Comparison of ENCODE assay signal across 8 cellular contexts in genomic region chr3:132029182-132029902, GRCh38. TPM values are rescaled to one million over a fixed set of nuclear protein-coding genes. Genes with fewer than 3 reads are reported as not detected.
DNase-seq lines count a peak whose midpoint lies in the region; ATAC-seq and TF ChIP-seq lines count a peak whose summit lies in the region.

No MANE protein-coding gene starts in this region.

- H3K23ac ChIP-seq in IMR-90 (ENCODE audit: low read depth, low read length), result no peak overlapping the region

- no peak overlapping the region for H2BK15ac ChIP-seq in IMR-90 (ENCODE audit: low read depth, low read length)

- ATAC-seq in GM21381 (IDR thresholded peaks at IDR 0.05; ENCODE audit: unreplicated experiment), result peak; percentile 80
- peak; percentile 100 for ATAC-seq in IMR-90 (ENCODE audit: low read depth)
- peak in 2 of 3 donors; percentile 52 to 63 for ATAC-seq in natural killer cell

- no peaks in the 10 kb centered on the region for H3K79me1 ChIP-seq in IMR-90 (ENCODE audit: low read depth in 1 of 2, low read length in 2 of 2)

- dilution Hi-C loops in IMR-90 (cut with HindIII; ENCODE audit: low sequenced_read_pairs, unreplicated experiment), result no loop called here

- no peaks in the 10 kb centered on the region for H3K27me3 ChIP-seq in Caco-2 (replicated peaks; ENCODE audit: control insufficient read depth, insufficient read depth, low read length)
- peaks cover 14% of the 10 kb centered on the region for H3K27me3 ChIP-seq in IMR-90 (ENCODE audit: control insufficient read depth, insufficient read depth, low read length)
- peaks cover 23% of the 10 kb centered on the region for H3K27me3 ChIP-seq in NT2/D1 (ENCODE audit: insufficient read depth, insufficient read length)

- no peak overlapping the region for H3K4me3 ChIP-seq in Caco-2 (ENCODE audit: low read depth, low read length)
- H3K4me3 ChIP-seq in IMR-90 (ENCODE audit: insufficient read depth, low read depth, low read length), result no peak overlapping the region
- no peak overlapping the region for H3K4me3 ChIP-seq in NT2/D1 (ENCODE audit: insufficient read length, low read depth)

- intact Hi-C loops in Caco-2 (cut with micrococcal nuclease; ENCODE audit: unreplicated experiment) (loop anchor here (1.0 to 10.0 kb wide), 3 partner anchors 23 to 235 kb away; no protein-coding TSS in a partner anchor), IMR-90 (cut with micrococcal nuclease) (loop anchor here (1.0 to 10.0 kb wide), 4 partner anchors 234 to 1272 kb away; no protein-coding TSS in a partner anchor), natural killer cell (cut with micrococcal nuclease) (no loop called here)

- H3K27ac ChIP-seq in IMR-90 (ENCODE audit: insufficient read depth, low read length), result no peak overlapping the region

- H3K4me1 Mint-ChIP-seq in Caco-2 (ENCODE audit: low read depth, unreplicated experiment) (no peaks in the 10 kb centered on the region), natural killer cell (peaks cover 0 to 3% of the 10 kb centered on the region in 2 donors)

- H2AK9ac ChIP-seq in IMR-90 (replicated peaks; ENCODE audit: low read depth, low read length, poor library complexity), result no peak overlapping the region

- H2AK5ac ChIP-seq in IMR-90 (ENCODE audit: low read depth, low read length), result no peak overlapping the region

- H3K36me3 ChIP-seq in Caco-2 (ENCODE audit: control insufficient read depth, insufficient read depth, low read length) (no peaks in the 10 kb centered on the region), IMR-90 (ENCODE audit: control insufficient read depth, insufficient read depth, low read length) (no peaks in the 10 kb centered on the region), NT2/D1 (ENCODE audit: insufficient read depth, insufficient read length, low read length) (no peaks in the 10 kb centered on the region)

- H3K4me3 Mint-ChIP-seq in Caco-2 (ENCODE audit: unreplicated experiment), result no peak overlapping the region
- H3K4me3 Mint-ChIP-seq in natural killer cell, result no peak overlapping the region

- no peak for TF ChIP-seq POLR2A in IMR-90 (IDR thresholded peaks at IDR 0.05; ENCODE audit: low read depth, low read length)

- H3K56ac ChIP-seq in IMR-90 (ENCODE audit: extremely low read depth, insufficient read depth, low read length), result no peak overlapping the region

- H3K9ac ChIP-seq in IMR-90 (ENCODE audit: low read depth, low read length) (no peak overlapping the region), NT2/D1 (ENCODE audit: insufficient read length, low read depth) (no peak overlapping the region)

- no peak overlapping the region for H2BK120ac ChIP-seq in IMR-90 (ENCODE audit: low read depth, low read length)

- WGBS in IMR-90 (ENCODE audit: extremely low coverage in 2 of 2, insufficient read length in 1 of 2), 2 experiments, result 0% methylated on average over 2 of the region's 15 CpGs; no CpG with 5 or more reads in 1 of the 2 experiments

- DNase-seq in Caco-2 (peak; percentile 90 to 92), IMR-90 (peak; percentile 61), NT2/D1 (ENCODE audit: low read depth, low spot score) (peak; percentile 90), activated T-cell treated with anti-CD3 and anti-CD28 coated beads for 24 hours (ENCODE audit: low read depth) (peak; percentile 35), fibroblast of gingiva (ENCODE audit: low read depth) (peak; percentile 70), natural killer cell (peak; percentile 19), superior temporal gyrus (ENCODE audit: extremely low spot score) (peak; percentile 89)

- BruUV-seq in Caco-2 (replicated peaks; lab: Mats Ljungman, UMichigan) (no TSS peak), IMR-90 (replicated peaks; lab: Mats Ljungman, UMichigan) (no TSS peak)

- TF ChIP-seq CTCF in Caco-2 (IDR thresholded peaks at IDR 0.05; ENCODE audit: insufficient read depth in 1 of 2, low read depth in 1 of 2, low read length in 1 of 2, severe bottlenecking in 1 of 2, unreplicated experiment in 1 of 2) (peak; percentile 82 to 91), IMR-90 (conservative IDR thresholded peaks at IDR 0.05; ENCODE audit: low read depth, low read length) (peak; percentile 82), natural killer cell (IDR thresholded peaks at IDR 0.05) (peak; percentile 33)

- no peak overlapping the region for H4K8ac ChIP-seq in IMR-90 (ENCODE audit: low read depth in 2 of 2, low read length in 2 of 2)

- no peak overlapping the region for H4K91ac ChIP-seq in IMR-90 (ENCODE audit: insufficient read depth, low read depth, low read length)

- peak overlapping the region; percentile 72; the same call in 1 of the 2 replicates for H3K4me2 ChIP-seq in IMR-90 (ENCODE audit: low read depth, low read length)

- CTCF ChIA-PET in Caco-2 (lab: Charles Lee) (interaction anchor here (0.6 to 1.6 kb wide), 5 partner anchors 9 to 236 kb away, joined by 3 to 10 read pairs (median 3); no protein-coding TSS in a partner anchor), IMR-90 (lab: Yijun Ruan, JAX) (interaction anchor here (0.5 to 3.1 kb wide), 11 partner anchors 9 to 996 kb away, joined by 3 to 16 read pairs (median 4); no protein-coding TSS in a partner anchor)

- no peaks in the 10 kb centered on the region for H4K20me1 ChIP-seq in IMR-90 (ENCODE audit: insufficient read depth, low read length)

- H3K4ac ChIP-seq in IMR-90 (ENCODE audit: low read depth, low read length), result no peak overlapping the region

- H3K36me3 Mint-ChIP-seq in Caco-2 (ENCODE audit: insufficient read depth, unreplicated experiment), result no peaks in the 10 kb centered on the region
- H3K36me3 Mint-ChIP-seq in natural killer cell, result no peaks in the 10 kb centered on the region

- no peak overlapping the region for H2BK5ac ChIP-seq in IMR-90 (ENCODE audit: low read depth, low read length, poor library complexity, severe bottlenecking)

- H4K5ac ChIP-seq in IMR-90 (ENCODE audit: low read depth, low read length), result no peak overlapping the region

- peak; percentile 90 for TF ChIP-seq RAD21 in IMR-90 (IDR thresholded peaks at IDR 0.05; ENCODE audit: low read length)

- H3K4me1 ChIP-seq in Caco-2, result peaks cover 3% of the 10 kb centered on the region; the same call in 1 of the 2 replicates
- no peaks in the 10 kb centered on the region for H3K4me1 ChIP-seq in IMR-90 (ENCODE audit: control insufficient read depth, insufficient read depth, low read length)
- H3K4me1 ChIP-seq in NT2/D1 (ENCODE audit: insufficient read depth, insufficient read length), result no peaks in the 10 kb centered on the region

- in situ Hi-C loops in IMR-90 (cut with MboI; ENCODE audit: low sequenced_read_pairs), result loop anchor here (25.0 kb wide), 1 partner anchor 992 kb away; the partner anchor contains the start of genes ASTE1 and NEK11

- peak overlapping the region; percentile 38 for H2AFZ ChIP-seq in IMR-90 (replicated peaks; ENCODE audit: low read length, poor library complexity)

- H3K14ac ChIP-seq in IMR-90 (replicated peaks; ENCODE audit: low read depth, low read length), result no peak overlapping the region

- no peak overlapping the region for H2BK20ac ChIP-seq in IMR-90 (ENCODE audit: low read depth, low read length)

- H3K9me3 Mint-ChIP-seq in Caco-2 (ENCODE audit: unreplicated experiment) (no peaks in the 10 kb centered on the region), natural killer cell (peaks cover 0 to 1% of the 10 kb centered on the region in 2 donors)

- POLR2A ChIA-PET in Caco-2 (lab: Charles Lee), result no interaction called here
- POLR2A ChIA-PET in IMR-90 (lab: Charles Lee; ENCODE audit: unreplicated experiment), result no interaction called here

- H3K9me3 ChIP-seq in Caco-2, result no peaks in the 10 kb centered on the region
- no peaks in the 10 kb centered on the region for H3K9me3 ChIP-seq in IMR-90 (ENCODE audit: control insufficient read depth, insufficient read depth, low read length)
- H3K9me3 ChIP-seq in NT2/D1 (ENCODE audit: insufficient read depth, low read length), result no peaks in the 10 kb centered on the region

- no peak overlapping the region for H3K27ac Mint-ChIP-seq in Caco-2 (ENCODE audit: unreplicated experiment)
- no peak overlapping the region for H3K27ac Mint-ChIP-seq in natural killer cell

- no peaks in the 10 kb centered on the region for H3K9me1 ChIP-seq in IMR-90 (ENCODE audit: insufficient read depth, low read length)

- H3K18ac ChIP-seq in IMR-90 (ENCODE audit: low read depth, low read length), result no peak overlapping the region

- peaks cover 19% of the 10 kb centered on the region for H3K27me3 Mint-ChIP-seq in Caco-2 (ENCODE audit: insufficient read depth, unreplicated experiment)
- H3K27me3 Mint-ChIP-seq in natural killer cell (ENCODE audit: low read depth in 2 of 2), result peaks cover 21 to 43% of the 10 kb centered on the region in 2 donors

TF ChIP-seq in IMR-90, 13 proteins besides CTCF, POLR2A, EP300 and RAD21:
- TF ChIP-seq RCOR1 (IDR thresholded peaks at IDR 0.05; ENCODE audit: insufficient replicate concordance, low read length), result no peak
- TF ChIP-seq CEBPB (IDR thresholded peaks at IDR 0.05; ENCODE audit: low read depth, low read length), result no peak
- TF ChIP-seq SMC3 (IDR thresholded peaks at IDR 0.05; ENCODE audit: low read depth, low read length), result peak; percentile 63
- TF ChIP-seq MXI1 (IDR thresholded peaks at IDR 0.05; ENCODE audit: borderline replicate concordance, low read depth, low read length), result no peak
- no peak for TF ChIP-seq FOS (IDR thresholded peaks at IDR 0.05; ENCODE audit: low read depth, low read length)
- no peak for TF ChIP-seq MAFK (IDR thresholded peaks at IDR 0.05; ENCODE audit: low read depth, low read length)

RNA-seq across cellular contexts. Expression of gene CPNE4, which starts 5.5 kb away (rescaled TPM):
- total RNA-seq in Caco-2 (2022) (0.41 TPM in 1 of 2 replicates, not detected in the other), IMR-90 (2012; rRNA removed) (not detected in 2 replicates), natural killer cell (not detected)
- not detected in 2 replicates for polyA plus RNA-seq in IMR-90 (2012; rRNA removed)
- not detected in 2 replicates for polyA plus RNA-seq in IMR-90 (2012; cell fraction: cytosol; rRNA removed)
- not detected in 2 replicates for polyA plus RNA-seq in IMR-90 (2012; cell fraction: nucleus; rRNA removed; ENCODE audit: low replicate concordance)

Comparison
In these comparisons a context has a peak if more than half of its experiments do, and no peak if none do; other contexts are left out.
1. DNase-seq: peak in every context shown above with its lines; median percentile 91 in Caco-2; 90 in NT2/D1; 89 in superior temporal gyrus; 70 in fibroblast of gingiva; 61 in IMR-90; 35 in activated T-cell treated with anti-CD3 and anti-CD28 coated beads for 24 hours; 19 in natural killer cell.
2. CTCF ChIP-seq: peak in every context shown above with its lines; median percentile 86 in Caco-2; 82 in IMR-90; 33 in natural killer cell.